In the genomic region with DNA sequence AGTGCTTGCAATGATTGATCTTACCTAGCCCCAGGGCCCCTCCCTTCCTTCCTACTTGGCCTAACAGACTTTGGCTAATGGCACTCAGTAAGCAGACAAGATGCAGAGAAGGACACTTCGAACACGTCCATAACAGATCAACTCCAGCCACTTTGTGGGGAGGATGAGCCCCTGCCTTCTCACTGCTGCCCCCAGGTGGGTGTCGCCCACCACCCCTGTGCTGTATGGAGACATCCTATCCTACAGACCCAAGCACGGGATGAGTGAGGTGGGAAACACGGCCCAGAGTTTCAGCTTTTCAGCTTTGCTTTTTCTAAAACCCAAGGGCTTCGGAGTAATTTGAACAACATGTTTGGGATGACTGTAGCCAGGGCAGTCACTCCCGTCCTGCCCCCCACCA, we compare ENCODE assay signal across 13 cellular contexts. TPM values are rescaled to one million over a fixed set of nuclear protein-coding genes. Genes with fewer than 3 reads are reported as not detected.
DNase-seq lines count a peak whose midpoint lies in the region; ATAC-seq and TF ChIP-seq lines count a peak whose summit lies in the region.
"Had no signal": no experiment of that assay in that cellular context is flagged by ENCODE, and none has a peak within 500 bp of the region (broad histone marks: within the 10 kb centered on the region; RNA-seq: fewer than 3 reads in every experiment).

No MANE protein-coding gene starts in this region.

- no peak overlapping the region for H2AFZ ChIP-seq in DND-41 (ENCODE audit: low read depth, low read length)
- H2AFZ ChIP-seq in IMR-90 (replicated peaks; ENCODE audit: low read length, poor library complexity) = peak overlapping the region; percentile 45

- H4K5ac ChIP-seq in IMR-90 (ENCODE audit: low read depth, low read length) = no peak overlapping the region; the same call in 1 of the 2 replicates

- no peak for ATAC-seq in DND-41 (ENCODE audit: insufficient read depth, low read depth)
- ATAC-seq in IMR-90 (ENCODE audit: low read depth) = no peak
- no peak for ATAC-seq in effector memory CD8-positive, alpha-beta T cell (replicated peaks)
- ATAC-seq in GM18511 (IDR thresholded peaks at IDR 0.05; ENCODE audit: unreplicated experiment) = no peak
- ATAC-seq: GM12878 had no signal

- no TSS peak for BruUV-seq in IMR-90 (replicated peaks; lab: Mats Ljungman, UMichigan)

- no peak overlapping the region for H3K23ac ChIP-seq in IMR-90 (ENCODE audit: low read depth, low read length)

- no peak overlapping the region for H2BK120ac ChIP-seq in IMR-90 (ENCODE audit: low read depth, low read length)

- in situ Hi-C loops in IMR-90 (cut with MboI; ENCODE audit: low sequenced_read_pairs) = no loop called here

- no peak overlapping the region for H4K8ac ChIP-seq in IMR-90 (ENCODE audit: low read depth in 2 of 2, low read length in 2 of 2)

- H3K36me3 ChIP-seq in DND-41 (ENCODE audit: insufficient read depth, low read length) (peaks cover 82% of the 10 kb centered on the region), IMR-90 (ENCODE audit: control insufficient read depth, insufficient read depth, low read length) (peaks cover 2% of the 10 kb centered on the region)

- H2AK5ac ChIP-seq in IMR-90 (ENCODE audit: low read depth, low read length) = no peak overlapping the region

- dilution Hi-C loops in IMR-90 (cut with HindIII; ENCODE audit: low sequenced_read_pairs, unreplicated experiment) = no loop called here

- peaks cover 43% of the 10 kb centered on the region for H3K9me1 ChIP-seq in IMR-90 (ENCODE audit: insufficient read depth, low read length)

- no peaks in the 10 kb centered on the region for H3K27me3 Mint-ChIP-seq in chondrocyte (ENCODE audit: low read depth)
- no peaks in the 10 kb centered on the region for H3K27me3 Mint-ChIP-seq in neural crest cell (ENCODE audit: low read depth)
- no peaks in the 10 kb centered on the region for H3K27me3 Mint-ChIP-seq in effector memory CD8-positive, alpha-beta T cell

- peaks cover 100% of the 10 kb centered on the region for H3K79me2 ChIP-seq in DND-41 (ENCODE audit: insufficient read depth, low read length)

- H3K4me1 ChIP-seq in DND-41 (ENCODE audit: insufficient read depth, low read length) (peaks cover 59% of the 10 kb centered on the region), IMR-90 (ENCODE audit: control insufficient read depth, insufficient read depth, low read length) (peaks cover 24% of the 10 kb centered on the region)

- H3K56ac ChIP-seq in IMR-90 (ENCODE audit: extremely low read depth, insufficient read depth, low read length) = no peak overlapping the region

- CTCF ChIA-PET in IMR-90 (lab: Yijun Ruan, JAX) = no interaction called here

- no peak overlapping the region for H3K14ac ChIP-seq in IMR-90 (replicated peaks; ENCODE audit: low read depth, low read length)

- 0 out of 3 replicates have a peak overlapping the region, but pooled peaks have one; percentile 13 for H2BK15ac ChIP-seq in IMR-90 (ENCODE audit: low read depth, low read length)

- no peak overlapping the region for H3K27ac ChIP-seq in DND-41 (ENCODE audit: low read length)
- no peak overlapping the region; the same call in 1 of the 2 replicates for H3K27ac ChIP-seq in IMR-90 (ENCODE audit: insufficient read depth, low read length)
- H3K27ac ChIP-seq: testis had no signal

- H4K20me1 ChIP-seq in DND-41 (ENCODE audit: insufficient read depth, low read length) = peaks cover 92% of the 10 kb centered on the region
- peaks cover 89% of the 10 kb centered on the region for H4K20me1 ChIP-seq in IMR-90 (ENCODE audit: insufficient read depth, low read length)

- H3K4me2 ChIP-seq in DND-41 (ENCODE audit: insufficient read depth, low read length) (peak overlapping the region; percentile 93; the same call in 1 of the 2 replicates), IMR-90 (ENCODE audit: low read depth, low read length) (no peak overlapping the region)

- no peak overlapping the region for H3K4me3 Mint-ChIP-seq in chondrocyte (ENCODE audit: unreplicated experiment)
- peak overlapping the region; percentile 55 for H3K4me3 Mint-ChIP-seq in neural crest cell
- H3K4me3 Mint-ChIP-seq in effector memory CD8-positive, alpha-beta T cell = no peak overlapping the region

- peak; percentile 35 for TF ChIP-seq CTCF in DND-41 (IDR thresholded peaks at IDR 0.05; ENCODE audit: borderline replicate concordance, extremely low read depth, low read length, poor library complexity, severe bottlenecking)
- 0 out of 2 replicates have a peak, but pooled peaks have one; percentile 9 for TF ChIP-seq CTCF in IMR-90 (conservative IDR thresholded peaks at IDR 0.05; ENCODE audit: low read depth, low read length)
- peak; percentile 42 for TF ChIP-seq CTCF in chondrocyte (IDR thresholded peaks at IDR 0.05)
- peak; percentile 16 for TF ChIP-seq CTCF in neural crest cell (conservative IDR thresholded peaks at IDR 0.05)

- no peaks in the 10 kb centered on the region for H3K27me3 ChIP-seq in DND-41 (ENCODE audit: insufficient read depth, low read length, poor library complexity)
- no peaks in the 10 kb centered on the region for H3K27me3 ChIP-seq in IMR-90 (ENCODE audit: control insufficient read depth, insufficient read depth, low read length)
- H3K27me3 ChIP-seq: testis had no signal

- no peak overlapping the region for H3K18ac ChIP-seq in IMR-90 (ENCODE audit: low read depth, low read length)

- DNase-seq in DND-41 (no peak), IMR-90 (no peak), chondrocyte (ENCODE audit: low spot score) (no peak), neural crest cell (ENCODE audit: low read depth, low spot score) (no peak), RPMI8226 (no peak)
- DNase-seq in effector memory CD8-positive, alpha-beta T cell = no peak
- DNase-seq: GOT3, NCI-H1048, NCI-H524 had no signal

- H2BK20ac ChIP-seq in IMR-90 (ENCODE audit: low read depth, low read length) = no peak overlapping the region

- no peaks in the 10 kb centered on the region for H3K9me3 Mint-ChIP-seq in chondrocyte (ENCODE audit: low read depth)
- no peaks in the 10 kb centered on the region for H3K9me3 Mint-ChIP-seq in neural crest cell
- no peaks in the 10 kb centered on the region for H3K9me3 Mint-ChIP-seq in effector memory CD8-positive, alpha-beta T cell
- H3K9me3 Mint-ChIP-seq: activated T-helper 2 cell treated with anti-CD3 and anti-CD28 coated beads, Interferon-gamma antibody, Interleukin-2, Interleukin-4, amounts not matched to agents 10 μg/mL and 5 μg/mL and 100 μg/mL, durations not matched to agents 14 hours and 24 hours and 36 hours had no signal

- H3K9ac ChIP-seq in DND-41 (ENCODE audit: low read depth, low read length) = 0 out of 2 replicates have a peak overlapping the region, but pooled peaks have one; percentile 6
- H3K9ac ChIP-seq in IMR-90 (ENCODE audit: low read depth, low read length) = no peak overlapping the region

- peak overlapping the region; percentile 71 for H3K27ac Mint-ChIP-seq in chondrocyte (ENCODE audit: unreplicated experiment)
- H3K27ac Mint-ChIP-seq in neural crest cell (ENCODE audit: unreplicated experiment) = peak overlapping the region; percentile 19
- peak overlapping the region in 1 of 2 donors; percentile 55 for H3K27ac Mint-ChIP-seq in effector memory CD8-positive, alpha-beta T cell
- H3K27ac Mint-ChIP-seq: activated T-helper 2 cell treated with anti-CD3 and anti-CD28 coated beads, Interferon-gamma antibody, Interleukin-2, Interleukin-4, amounts not matched to agents 10 μg/mL and 5 μg/mL and 100 μg/mL, durations not matched to agents 14 hours and 24 hours and 36 hours had no signal

- whole genome bisulfite sequencing in IMR-90 (ENCODE audit: extremely low coverage in 2 of 2, insufficient read length in 1 of 2), 2 experiments = no CpG with 5 or more reads among the region's 7 CpGs

- intact Hi-C loops in IMR-90 (cut with micrococcal nuclease) = loop anchor here (5.0 kb wide), 1 partner anchor 68 kb away; no protein-coding TSS in a partner anchor

- no peak overlapping the region for H4K91ac ChIP-seq in IMR-90 (ENCODE audit: insufficient read depth, low read depth, low read length)

- H3K4me1 Mint-ChIP-seq in chondrocyte (ENCODE audit: low read depth) (peaks cover 92% of the 10 kb centered on the region), neural crest cell (peaks cover 59% of the 10 kb centered on the region)
- peaks cover 40 to 42% of the 10 kb centered on the region in 2 donors for H3K4me1 Mint-ChIP-seq in effector memory CD8-positive, alpha-beta T cell (ENCODE audit: low read depth in 2 of 2)

- no peak for TF ChIP-seq POLR2A in IMR-90 (IDR thresholded peaks at IDR 0.05; ENCODE audit: low read depth, low read length)

- no peak overlapping the region for H3K4ac ChIP-seq in IMR-90 (ENCODE audit: low read depth, low read length)

- H3K4me3 ChIP-seq in DND-41 (ENCODE audit: low read depth in 1 of 2, low read length in 2 of 2) (no peak overlapping the region), IMR-90 (ENCODE audit: insufficient read depth, low read depth, low read length) (no peak overlapping the region)
- H3K4me3 ChIP-seq: GM12878, testis had no signal

- H3K36me3 Mint-ChIP-seq in chondrocyte (ENCODE audit: low read depth) = peaks cover 3% of the 10 kb centered on the region
- H3K36me3 Mint-ChIP-seq in neural crest cell (ENCODE audit: low read depth) = no peaks in the 10 kb centered on the region
- peaks cover 12% of the 10 kb centered on the region for H3K36me3 Mint-ChIP-seq in effector memory CD8-positive, alpha-beta T cell (ENCODE audit: insufficient read depth)

- peaks cover 12 to 82% of the 10 kb centered on the region in 2 experiments; a peak in 3 of 4 replicates for H3K79me1 ChIP-seq in IMR-90 (ENCODE audit: low read depth in 1 of 2, low read length in 2 of 2)

- no peaks in the 10 kb centered on the region for H3K9me3 ChIP-seq in DND-41 (ENCODE audit: insufficient read depth, low read length, severe bottlenecking)
- H3K9me3 ChIP-seq in IMR-90 (ENCODE audit: control insufficient read depth, insufficient read depth, low read length) = no peaks in the 10 kb centered on the region
- H3K9me3 ChIP-seq: testis had no signal

- peak overlapping the region; percentile 44 for H2AK9ac ChIP-seq in IMR-90 (replicated peaks; ENCODE audit: low read depth, low read length, poor library complexity)

- H2BK5ac ChIP-seq in IMR-90 (ENCODE audit: low read depth, low read length, poor library complexity, severe bottlenecking) = peak overlapping the region; percentile 66

- POLR2A ChIA-PET in IMR-90 (lab: Charles Lee; ENCODE audit: unreplicated experiment) = no interaction called here

- TF ChIP-seq RAD21 in IMR-90 (IDR thresholded peaks at IDR 0.05; ENCODE audit: low read length) = no peak

TF ChIP-seq in IMR-90, 13 proteins besides CTCF, POLR2A, EP300 and RAD21 (continues in another document):
- TF ChIP-seq NFE2L2 (IDR thresholded peaks at IDR 0.05; ENCODE audit: low read depth, low read length) = no peak
- no peak for TF ChIP-seq CHD1 (IDR thresholded peaks at IDR 0.05; ENCODE audit: low read depth, low read length)

RNA-seq across cellular contexts. Expression of a gene that starts 5.5 kb away (rescaled TPM):
- 9.7 and 10.3 TPM in 2 replicates for total RNA-seq in IMR-90 (2012; rRNA removed)
- 20.4 and 22.3 TPM in 2 replicates for polyA plus RNA-seq in IMR-90 (2012; rRNA removed)
- 10.1 and 16.9 TPM in 2 replicates for polyA plus RNA-seq in IMR-90 (2012; cell fraction: cytosol; rRNA removed)
- polyA plus RNA-seq in IMR-90 (2012; cell fraction: nucleus; rRNA removed; ENCODE audit: low replicate concordance) = 25.5 and 27.8 TPM in 2 replicates
- 75.8 to 111 TPM (median 108 TPM) in 3 replicates for total RNA-seq in chondrocyte
- total RNA-seq in neural crest cell = 69.7 and 71.0 TPM in 2 replicates
